In genomic region chr1:47436979-47437517, GRCh38 we compare ENCODE assay signal across 8 cellular contexts. TPM values are rescaled to one million over a fixed set of nuclear protein-coding genes. Genes with fewer than 3 reads are reported as not detected.
DNase-seq lines count a peak whose midpoint lies in the region; ATAC-seq, FAIRE-seq and TF ChIP-seq lines count a peak whose summit lies in the region.

No MANE protein-coding gene starts in this region.

- peaks cover 10% of the 10 kb centered on the region; the same call in 1 of the 2 replicates for H3K79me2 ChIP-seq in KMS-11 (ENCODE audit: insufficient read depth, low read depth)

- peak; percentile 17 to 26 for ATAC-seq in activated CD4-positive, CD25-positive, alpha-beta regulatory T cell treated with anti-CD3 and anti-CD28 coated beads, Interleukin-2, amount 50 U/mL, for 24 hours
- ATAC-seq in GM21825 (IDR thresholded peaks at IDR 0.05; ENCODE audit: unreplicated experiment) = peak; percentile 0

- H3K9me3 ChIP-seq in kidney (ENCODE audit: control insufficient read depth in 1 of 2, low read length in 2 of 2) (no peaks in the 10 kb centered on the region), stomach smooth muscle (ENCODE audit: control insufficient read depth in 2 of 2, low read length in 2 of 2) (no peaks in the 10 kb centered on the region)

- no peak for FAIRE-seq in kidney (lab: Jason Lieb, UNC)

- no peaks in the 10 kb centered on the region for H4K20me1 ChIP-seq in KMS-11 (ENCODE audit: insufficient read depth)

- H3K27me3 ChIP-seq in KMS-11 (ENCODE audit: insufficient read depth, low read depth) (no peaks in the 10 kb centered on the region), stomach smooth muscle (ENCODE audit: control insufficient read depth in 1 of 2, insufficient read depth in 2 of 2, low read length in 2 of 2) (peaks cover 72 to 96% of the 10 kb centered on the region in 2 donors)

- H3K27ac ChIP-seq in KMS-11 (peak overlapping the region; percentile 77), kidney (ENCODE audit: low read depth in 2 of 2, low read length in 2 of 2) (peak overlapping the region; percentile 51 to 72), stomach smooth muscle (ENCODE audit: low read length) (no peak overlapping the region)

- intact Hi-C loops in kidney (cut with DNase I) = loop anchor here (5.0 kb wide), 2 partner anchors 125 to 270 kb away; no protein-coding TSS in a partner anchor

- H3K36me3 ChIP-seq in KMS-11 (ENCODE audit: insufficient read depth) = no peaks in the 10 kb centered on the region
- no peaks in the 10 kb centered on the region for H3K36me3 ChIP-seq in kidney (ENCODE audit: control insufficient read depth in 1 of 2, insufficient read depth in 2 of 2, low read length in 2 of 2)
- H3K36me3 ChIP-seq in stomach smooth muscle (ENCODE audit: control insufficient read depth in 2 of 2, insufficient read depth in 2 of 2, low read length in 2 of 2) = no peaks in the 10 kb centered on the region

- no peak for DNase-seq in activated CD4-positive, CD25-positive, alpha-beta regulatory T cell (lab: John Stamatoyannopoulos, UW)
- peak; percentile 31 for DNase-seq in astrocyte of the hippocampus (ENCODE audit: low read depth, low spot score)
- DNase-seq in kidney = no peak
- no peak for DNase-seq in NCI-H146 treated with DMSO at 0.1 percent for 48 hours (lab: John Stamatoyannopoulos, UW; ENCODE audit: unreplicated experiment)

- TF ChIP-seq CTCF in KMS-11 (conservative IDR thresholded peaks at IDR 0.05; ENCODE audit: low read depth, low read length) (no peak), kidney (IDR thresholded peaks at IDR 0.05; ENCODE audit: borderline replicate concordance, extremely low read depth, insufficient read depth) (no peak)

- H3K4me3 ChIP-seq in KMS-11 (IDR thresholded peaks at IDR 0.05; ENCODE audit: insufficient read depth, low read depth, low read length) (peak overlapping the region; percentile 92), kidney (ENCODE audit: low read length in 2 of 2) (peak overlapping the region; percentile 5 to 52), stomach smooth muscle (ENCODE audit: low read length in 2 of 2) (peak overlapping the region; percentile 31 to 71)

- H3K4me2 ChIP-seq in KMS-11 = peak overlapping the region; percentile 59

- peak overlapping the region; percentile 68 for H2AFZ ChIP-seq in KMS-11 (ENCODE audit: low read depth)

- H3K9ac ChIP-seq in KMS-11 = peak overlapping the region; percentile 89
- peak overlapping the region; percentile 25 to 46 for H3K9ac ChIP-seq in kidney (ENCODE audit: low read length in 2 of 2)
- H3K9ac ChIP-seq in stomach smooth muscle (ENCODE audit: low read length in 2 of 2) = peak overlapping the region; percentile 2

- H3K4me1 ChIP-seq in KMS-11 (ENCODE audit: low read depth, poor library complexity, severe bottlenecking) (peaks cover 8% of the 10 kb centered on the region), kidney (ENCODE audit: control insufficient read depth in 1 of 2, insufficient read depth in 1 of 2, low read depth in 1 of 2, low read length in 2 of 2) (peaks cover 5 to 7% of the 10 kb centered on the region in 2 donors), stomach smooth muscle (ENCODE audit: control insufficient read depth, insufficient read depth, low read length) (peaks cover 45% of the 10 kb centered on the region)

RNA-seq across cellular contexts. Expression of gene FOXD2, which starts 0.8 kb away (rescaled TPM):
- 0.82 TPM for total RNA-seq in kidney
- polyA plus RNA-seq in kidney (ENCODE audit: insufficient read depth, low read depth, low replicate concordance) = 2.3 TPM

RNA-seq across cellular contexts. Expression of gene FOXE3, which starts 21.0 kb away (rescaled TPM):
- total RNA-seq in kidney = not detected
- polyA plus RNA-seq in kidney (ENCODE audit: insufficient read depth, low read depth, low replicate concordance) = 0.19 TPM

Comparison
In these comparisons a context has a peak if more than half of its experiments do, and no peak if none do; other contexts are left out.
1. H3K4me3 ChIP-seq: peak in every context shown above with its lines; median percentile 92 in KMS-11; 51 in stomach smooth muscle; 28 in kidney.
2. H3K9ac ChIP-seq: peak in every context shown above with its lines; median percentile 89 in KMS-11; 36 in kidney; 2 in stomach smooth muscle.